Comparison of ENCODE assay signal across 27 cellular contexts in genomic region chr6:113299526-113299925, GRCh38.
DNase-seq lines count a peak whose midpoint lies in the region; TF ChIP-seq lines count a peak whose summit lies in the region.
"Had no signal": no experiment of that assay in that cellular context is flagged by ENCODE, and none has a peak within 500 bp of the region (broad histone marks: within the 10 kb centered on the region; RNA-seq: fewer than 3 reads in every experiment).

No MANE protein-coding gene starts in this region.

- no peaks in the 10 kb centered on the region for H3K36me3 ChIP-seq in A673 (ENCODE audit: insufficient read depth, low read length, poor library complexity, severe bottlenecking)
- no peaks in the 10 kb centered on the region for H3K36me3 ChIP-seq in fibroblast of lung (ENCODE audit: control insufficient read depth, insufficient read depth, low read length)
- H3K36me3 ChIP-seq in colonic mucosa = no peaks in the 10 kb centered on the region
- no peaks in the 10 kb centered on the region for H3K36me3 ChIP-seq in testis (ENCODE audit: low read depth, missing control alignments)
- H3K36me3 ChIP-seq: esophagus muscularis mucosa, stomach, tibial artery had no signal

- H2AFZ ChIP-seq in fibroblast of lung (ENCODE audit: low read length) = peak overlapping the region; percentile 7
- H2AFZ ChIP-seq: hepatocyte, PC-9 had no signal

- TF ChIP-seq CTCF in A673 (conservative IDR thresholded peaks at IDR 0.05; ENCODE audit: low read depth, low read length) = no peak
- TF ChIP-seq CTCF in fibroblast of lung (conservative IDR thresholded peaks at IDR 0.05 in 1 of 2, IDR thresholded peaks at IDR 0.05 in 1 of 2; ENCODE audit: low read depth in 1 of 2, low read length in 2 of 2) = no peak
- no peak for TF ChIP-seq CTCF in GM13976 (IDR thresholded peaks at IDR 0.05; ENCODE audit: borderline replicate concordance, control extremely low read depth, extremely low read depth, insufficient read depth, missing control alignments)
- no peak for TF ChIP-seq CTCF in colonic mucosa (IDR thresholded peaks at IDR 0.05)
- no peak for TF ChIP-seq CTCF in testis (IDR thresholded peaks at IDR 0.05)

- CTCF ChIA-PET in A673 (lab: Charles Lee) = no interaction called here

- H3K27ac ChIP-seq in A673 (ENCODE audit: low read depth, low read length, poor library complexity, severe bottlenecking) = no peak overlapping the region
- H3K27ac ChIP-seq in fibroblast of lung (ENCODE audit: insufficient read depth, low read length) = no peak overlapping the region
- no peak overlapping the region for H3K27ac ChIP-seq in colonic mucosa
- no peak overlapping the region for H3K27ac ChIP-seq in testis
- H3K27ac ChIP-seq: esophagus muscularis mucosa, hepatocyte, PC-9, psoas muscle, SK-N-MC, stomach, tibial artery had no signal

- peaks cover 5% of the 10 kb centered on the region for H3K4me1 ChIP-seq in A673 (ENCODE audit: insufficient read depth, low read length, poor library complexity, severe bottlenecking)
- peaks cover 4% of the 10 kb centered on the region for H3K4me1 ChIP-seq in fibroblast of lung (ENCODE audit: control insufficient read depth, extremely low read depth, insufficient read depth, low read length)
- no peaks in the 10 kb centered on the region for H3K4me1 ChIP-seq in colonic mucosa
- no peaks in the 10 kb centered on the region for H3K4me1 ChIP-seq in testis
- H3K4me1 ChIP-seq: esophagus muscularis mucosa, psoas muscle, stomach, tibial artery had no signal

- intact Hi-C loops in A673 (cut with micrococcal nuclease; ENCODE audit: unreplicated experiment) = no loop called here
- intact Hi-C loops in colonic mucosa (cut with DNase I) = no loop called here
- intact Hi-C loops in testis (cut with DNase I; ENCODE audit: low total_unique reads) = no loop called here

- peaks cover 19% of the 10 kb centered on the region for H3K27me3 ChIP-seq in A673 (replicated peaks; ENCODE audit: insufficient read depth, low read depth, low read length, poor library complexity)
- no peaks in the 10 kb centered on the region for H3K27me3 ChIP-seq in fibroblast of lung (ENCODE audit: control insufficient read depth, insufficient read depth, low read length)
- H3K27me3 ChIP-seq in colonic mucosa = no peaks in the 10 kb centered on the region
- no peaks in the 10 kb centered on the region for H3K27me3 ChIP-seq in testis
- H3K27me3 ChIP-seq: esophagus muscularis mucosa, hepatocyte, stomach, tibial artery had no signal

- H3K9me3 ChIP-seq in A673 (ENCODE audit: low read depth, low read length, poor library complexity, severe bottlenecking) (no peaks in the 10 kb centered on the region), fibroblast of lung (ENCODE audit: control insufficient read depth, insufficient read depth, low read depth, low read length) (no peaks in the 10 kb centered on the region), colonic mucosa (no peaks in the 10 kb centered on the region), testis (no peaks in the 10 kb centered on the region)
- H3K9me3 ChIP-seq: esophagus muscularis mucosa, psoas muscle, stomach, tibial artery had no signal

- in situ Hi-C loops in GM13976 (cut with MboI; ENCODE audit: low sequenced_read_pairs, unreplicated experiment) = no loop called here

- H3K79me2 ChIP-seq in fibroblast of lung (ENCODE audit: control insufficient read depth, insufficient read depth, low read length) = no peaks in the 10 kb centered on the region
- H3K79me2 ChIP-seq: hepatocyte had no signal

- H3K4me3 ChIP-seq in A673 (ENCODE audit: low read depth, low read length, poor library complexity, severe bottlenecking) (no peak overlapping the region), fibroblast of lung (replicated peaks in 1 of 4; ENCODE audit: control extremely low read depth in 1 of 4, insufficient read depth in 1 of 4, low read depth in 3 of 4, low read length in 4 of 4) (no peak overlapping the region), colonic mucosa (no peak overlapping the region), testis (no peak overlapping the region)
- H3K4me3 ChIP-seq: esophagus muscularis mucosa, hepatocyte, lung, PC-9, psoas muscle, SK-N-MC, stomach, tibial artery had no signal

- H3K9ac ChIP-seq in fibroblast of lung (ENCODE audit: insufficient read depth, low read length) (no peak overlapping the region), colonic mucosa (ENCODE audit: low read depth in 2 of 2, low read length in 2 of 2) (no peak overlapping the region)

- BruUV-seq in A673 (replicated peaks; lab: Mats Ljungman, UMichigan) = no TSS peak

- no peak overlapping the region for H3K4me2 ChIP-seq in fibroblast of lung (ENCODE audit: extremely low read depth, insufficient read depth, low read length)
- H3K4me2 ChIP-seq: hepatocyte, PC-9 had no signal

- no peaks in the 10 kb centered on the region for H4K20me1 ChIP-seq in fibroblast of lung (ENCODE audit: control insufficient read depth, extremely low read depth, insufficient read depth, low read length)

- POLR2A ChIA-PET in A673 (lab: Charles Lee; ENCODE audit: low non-redundant PET) = no interaction called here

- DNase-seq in A673 (ENCODE audit: low spot score) (peak; percentile 59), ELR (ENCODE audit: low read depth) (peak; percentile 8), NCI-H446 (lab: John Stamatoyannopoulos, UW) (peak; percentile 72 to 78), fibroblast of lung (ENCODE audit: low read depth in 2 of 2) (no peak), GM13976 (ENCODE audit: low spot score) (no peak), colonic mucosa (no peak), testis (no peak), 8988T (no peak)
- DNase-seq: activated CD4-positive, alpha-beta T cell treated with anti-CD3 and anti-CD28 coated beads, Interleukin-2, amount 50 U/mL, for 4 hours; activated CD4-positive, CD25-positive, alpha-beta regulatory T cell; activated naive CD4-positive, alpha-beta T cell treated with Interleukin-2 at 50 U/mL for 16 hours; central memory CD4-positive, alpha-beta T cell; DMS53; left cardiac atrium; naive thymus-derived CD8-positive, alpha-beta T cell; NCI-H187 treated with DMSO at 0.1 percent for 48 hours; nucleus accumbens; PC-9; psoas muscle; stimulated activated CD4-positive, alpha-beta T cell treated with anti-CD3 and anti-CD28 coated beads, Interleukin-12 subunit alpha, Interleukin-12 subunit beta, amount 100 ng/mL, for 4 hours; stimulated activated CD4-positive, alpha-beta T cell treated with anti-CD3 and anti-CD28 coated beads, Interleukin-4, amount 100 ng/mL, for 1 hour; stomach; tibial artery had no signal

- TF ChIP-seq POLR2A in testis (IDR thresholded peaks at IDR 0.05) = no peak

Comparison
In these comparisons a context has a peak if more than half of its experiments do, and no peak if none do; other contexts are left out.
1. DNase-seq: peak in A673 (single experiment), ELR (single experiment) and NCI-H446 (2 of 2); none in fibroblast of lung (0 of 2), GM13976 (single experiment), colonic mucosa (single experiment), testis (single experiment) and 8988T (single experiment).